18 cellular contexts compared by ENCODE assay signal in genomic region chr10:100287756-100288155, GRCh38. TPM values are rescaled to one million over a fixed set of nuclear protein-coding genes. Genes with fewer than 3 reads are reported as not detected.
DNase-seq lines count a peak whose midpoint lies in the region; TF ChIP-seq lines count a peak whose summit lies in the region.
"Had no signal": no experiment of that assay in that cellular context is flagged by ENCODE, and none has a peak within 500 bp of the region (broad histone marks: within the 10 kb centered on the region; RNA-seq: fewer than 3 reads in every experiment).

No MANE protein-coding gene starts in this region.

- no peak for TF ChIP-seq POLR2A in breast epithelium (IDR thresholded peaks at IDR 0.05)

- H3K4me3 Mint-ChIP-seq in MCF 10A (ENCODE audit: unreplicated experiment) (peak overlapping the region; percentile 96), immature natural killer cell (peak overlapping the region; percentile 42 to 100 (median 98)), type B pancreatic cell (peak overlapping the region; percentile 53)
- H3K4me3 Mint-ChIP-seq in activated T-helper 1 cell treated with anti-CD3 and anti-CD28 coated beads, Interleukin-12 subunit alpha, Interleukin-12 subunit beta, Interleukin-2, Interleukin-4 antibody, amounts not matched to agents 30 ng/mL and 10 ng/mL and 1 ng/mL, durations not matched to agents 14 hours and 24 hours and 36 hours, result peak overlapping the region; percentile 63

- TF ChIP-seq CTCF in MCF 10A (IDR thresholded peaks at IDR 0.05; ENCODE audit: unreplicated experiment) (no peak), breast epithelium (IDR thresholded peaks at IDR 0.05) (no peak), type B pancreatic cell (conservative IDR thresholded peaks at IDR 0.05) (no peak)

- peaks cover 6 to 7% of the 10 kb centered on the region in 2 donors for H3K4me1 ChIP-seq in breast epithelium

- CTCF ChIA-PET in MCF 10A (lab: Yijun Ruan, JAX), result interaction anchor here (0.7 to 1.1 kb wide), 2 partner anchors 18 to 50 kb away, joined by 3 to 4 read pairs; no protein-coding TSS in a partner anchor

- H3K27me3 Mint-ChIP-seq in MCF 10A (ENCODE audit: insufficient read depth, unreplicated experiment), result no peaks in the 10 kb centered on the region
- peaks cover 9% of the 10 kb centered on the region for H3K27me3 Mint-ChIP-seq in activated T-helper 1 cell treated with anti-CD3 and anti-CD28 coated beads, Interleukin-12 subunit alpha, Interleukin-12 subunit beta, Interleukin-2, Interleukin-4 antibody, amounts not matched to agents 30 ng/mL and 10 ng/mL and 1 ng/mL, durations not matched to agents 14 hours and 24 hours and 36 hours (ENCODE audit: insufficient read depth)
- peaks cover 7 to 13% (median 11%) of the 10 kb centered on the region in 3 donors for H3K27me3 Mint-ChIP-seq in immature natural killer cell (ENCODE audit: low read depth in 3 of 3)
- H3K27me3 Mint-ChIP-seq in type B pancreatic cell, result peaks cover 22% of the 10 kb centered on the region

- no peak overlapping the region for H3K4me3 ChIP-seq in breast epithelium
- H3K4me3 ChIP-seq: lung, right atrium auricular region had no signal

- no peaks in the 10 kb centered on the region for H3K9me3 ChIP-seq in breast epithelium
- H3K9me3 ChIP-seq: ascending aorta, right atrium auricular region had no signal

- intact Hi-C loops in MCF 10A (cut with micrococcal nuclease), result no loop called here
- intact Hi-C loops in breast epithelium (cut with DNase I; ENCODE audit: low total_unique reads), result no loop called here
- intact Hi-C loops in activated T-helper 1 cell treated with anti-CD3 and anti-CD28 coated beads, Interleukin-12 subunit alpha, Interleukin-12 subunit beta, Interleukin-2, Interleukin-4 antibody, amounts not matched to agents 30 ng/mL and 10 ng/mL and 1 ng/mL, durations not matched to agents 14 hours and 24 hours and 36 hours (cut with micrococcal nuclease), result loop anchor here (2.0 to 10.0 kb wide), 2 partner anchors 241 to 553 kb away; partner anchors contain the start of genes COX15, CUTC and NDUFB8

- H3K27ac ChIP-seq in breast epithelium, result no peak overlapping the region

- H3K27ac Mint-ChIP-seq in MCF 10A (ENCODE audit: low read depth, unreplicated experiment) (no peak overlapping the region), immature natural killer cell (peak overlapping the region in 4 of 6 donors; percentile 16 to 94 (median 74)), type B pancreatic cell (no peak overlapping the region)
- peak overlapping the region; percentile 24 for H3K27ac Mint-ChIP-seq in activated T-helper 1 cell treated with anti-CD3 and anti-CD28 coated beads, Interleukin-12 subunit alpha, Interleukin-12 subunit beta, Interleukin-2, Interleukin-4 antibody, amounts not matched to agents 30 ng/mL and 10 ng/mL and 1 ng/mL, durations not matched to agents 14 hours and 24 hours and 36 hours

- H3K27me3 ChIP-seq in breast epithelium, result no peaks in the 10 kb centered on the region
- H3K27me3 ChIP-seq: ascending aorta, right atrium auricular region had no signal

- POLR2A ChIA-PET in MCF 10A (lab: Yijun Ruan, JAX), result interaction anchor here (0.6 to 2.8 kb wide), 4 partner anchors 21 to 667 kb away, joined by 3 to 20 read pairs (median 6); partner anchors contain the start of genes SCD and SLC25A28

- BruUV-seq in MCF 10A (replicated peaks; lab: Mats Ljungman, UMichigan), result no TSS peak

- H3K36me3 Mint-ChIP-seq in MCF 10A (ENCODE audit: insufficient read depth, unreplicated experiment), result peaks cover 27% of the 10 kb centered on the region
- H3K36me3 Mint-ChIP-seq in activated T-helper 1 cell treated with anti-CD3 and anti-CD28 coated beads, Interleukin-12 subunit alpha, Interleukin-12 subunit beta, Interleukin-2, Interleukin-4 antibody, amounts not matched to agents 30 ng/mL and 10 ng/mL and 1 ng/mL, durations not matched to agents 14 hours and 24 hours and 36 hours (ENCODE audit: low read depth), result peaks cover 12% of the 10 kb centered on the region
- H3K36me3 Mint-ChIP-seq in immature natural killer cell, result no peaks in the 10 kb centered on the region
- H3K36me3 Mint-ChIP-seq in type B pancreatic cell, result no peaks in the 10 kb centered on the region

- peaks cover 25% of the 10 kb centered on the region for H3K4me1 Mint-ChIP-seq in MCF 10A (ENCODE audit: insufficient read depth, unreplicated experiment)
- H3K4me1 Mint-ChIP-seq in activated T-helper 1 cell treated with anti-CD3 and anti-CD28 coated beads, Interleukin-12 subunit alpha, Interleukin-12 subunit beta, Interleukin-2, Interleukin-4 antibody, amounts not matched to agents 30 ng/mL and 10 ng/mL and 1 ng/mL, durations not matched to agents 14 hours and 24 hours and 36 hours (ENCODE audit: low read depth), result peaks cover 28% of the 10 kb centered on the region
- H3K4me1 Mint-ChIP-seq in immature natural killer cell, result peaks cover 31 to 33% of the 10 kb centered on the region in 2 donors
- H3K4me1 Mint-ChIP-seq in type B pancreatic cell (ENCODE audit: unreplicated experiment), result peaks cover 18% of the 10 kb centered on the region

- DNase-seq in MCF 10A (ENCODE audit: unreplicated experiment) (no peak), breast epithelium (ENCODE audit: low spot score in 2 of 2) (no peak), immature natural killer cell (no peak), type B pancreatic cell (ENCODE audit: extremely low spot score, unreplicated experiment) (no peak), AML-193 (lab: John Stamatoyannopoulos, UW) (no peak), DMS153 treated with DMSO at 0.1 percent for 48 hours (lab: John Stamatoyannopoulos, UW; ENCODE audit: unreplicated experiment) (no peak), NCI-H2227 (lab: John Stamatoyannopoulos, UW; ENCODE audit: unreplicated experiment) (no peak)
- no peak for DNase-seq in activated T-helper 1 cell treated with anti-CD3 and anti-CD28 coated beads, Interleukin-12 subunit alpha, Interleukin-12 subunit beta, Interleukin-2, Interleukin-4 antibody, amounts not matched to agents 30 ng/mL and 10 ng/mL and 1 ng/mL, durations not matched to agents 14 hours and 24 hours and 36 hours (ENCODE audit: low spot score)
- DNase-seq: activated CD4-positive, CD25-positive, alpha-beta regulatory T cell; cortex of kidney; H9; NCI-H1417; NCI-H226; NK-92 treated with Interleukin-12 subunit alpha and Interleukin-12 subunit beta, amount 100 ng/mL, for 24 hours had no signal

- no peaks in the 10 kb centered on the region for H3K36me3 ChIP-seq in breast epithelium

- H3K9me3 Mint-ChIP-seq in MCF 10A (ENCODE audit: unreplicated experiment) (no peaks in the 10 kb centered on the region), immature natural killer cell (no peaks in the 10 kb centered on the region), type B pancreatic cell (no peaks in the 10 kb centered on the region)
- no peaks in the 10 kb centered on the region for H3K9me3 Mint-ChIP-seq in activated T-helper 1 cell treated with anti-CD3 and anti-CD28 coated beads, Interleukin-12 subunit alpha, Interleukin-12 subunit beta, Interleukin-2, Interleukin-4 antibody, amounts not matched to agents 30 ng/mL and 10 ng/mL and 1 ng/mL, durations not matched to agents 14 hours and 24 hours and 36 hours
- H3K9me3 Mint-ChIP-seq: H9 had no signal

RNA-seq across cellular contexts. Expression of gene BLOC1S2, which starts 1.3 kb away (rescaled TPM):
- 86.7 and 98.4 TPM in 2 replicates for total RNA-seq in MCF 10A (2022)
- 10 to 100 TPM; 25.9 to 28.0 (median 26.5) TPM for total RNA-seq in breast epithelium
- total RNA-seq in activated T-helper 1 cell treated with anti-CD3 and anti-CD28 coated beads, Interleukin-12 subunit alpha, Interleukin-12 subunit beta, Interleukin-2, Interleukin-4 antibody, amounts not matched to agents 30 ng/mL and 10 ng/mL and 1 ng/mL, durations not matched to agents 14 hours and 24 hours and 36 hours, result 65.7 and 66.5 TPM in 2 replicates
- 10 to 100 TPM; 67.3 to 79.8 (median 79.8) TPM for polyA plus RNA-seq in immature natural killer cell
- total RNA-seq in type B pancreatic cell (ENCODE audit: low replicate concordance), result 39.5 and 59.3 TPM in 2 replicates

RNA-seq across cellular contexts. Expression of gene CWF19L1, which starts 20.3 kb away (rescaled TPM):
- total RNA-seq in MCF 10A (2022), result 21.7 and 24.4 TPM in 2 replicates
- 10 to 100 TPM; 22.6 to 31.2 (median 25.2) TPM for total RNA-seq in breast epithelium
- total RNA-seq in activated T-helper 1 cell treated with anti-CD3 and anti-CD28 coated beads, Interleukin-12 subunit alpha, Interleukin-12 subunit beta, Interleukin-2, Interleukin-4 antibody, amounts not matched to agents 30 ng/mL and 10 ng/mL and 1 ng/mL, durations not matched to agents 14 hours and 24 hours and 36 hours, result 37.3 and 42.6 TPM in 2 replicates
- 10 to 100 TPM; 18.4 to 38.4 (median 32.5) TPM for polyA plus RNA-seq in immature natural killer cell
- total RNA-seq in type B pancreatic cell (ENCODE audit: low replicate concordance), result 18.4 and 25.1 TPM in 2 replicates

RNA-seq across cellular contexts. Expression of gene PKD2L1, which starts 42.3 kb away (rescaled TPM):
- total RNA-seq in MCF 10A (2022), result not detected in 2 replicates
- total RNA-seq in breast epithelium, result 1 to 10 TPM in 1 of 3 donors, under 1 TPM in 1, not detected in 1; 0.32 to 1.5 TPM
- total RNA-seq in activated T-helper 1 cell treated with anti-CD3 and anti-CD28 coated beads, Interleukin-12 subunit alpha, Interleukin-12 subunit beta, Interleukin-2, Interleukin-4 antibody, amounts not matched to agents 30 ng/mL and 10 ng/mL and 1 ng/mL, durations not matched to agents 14 hours and 24 hours and 36 hours, result not detected in 2 replicates
- not detected for polyA plus RNA-seq in immature natural killer cell
- total RNA-seq in type B pancreatic cell (ENCODE audit: low replicate concordance), result 0.26 TPM in 1 of 2 replicates, not detected in the other
- total RNA-seq: ascending aorta, HT-29, right atrium auricular region had no signal

RNA-seq across cellular contexts. Expression of gene CHUK, which starts 58.4 kb away (rescaled TPM):
- total RNA-seq in MCF 10A (2022) (17.2 and 18.2 TPM in 2 replicates), breast epithelium (10 to 100 TPM; 19.7 to 26.6 (median 23.7) TPM), type B pancreatic cell (ENCODE audit: low replicate concordance) (18.5 and 20.1 TPM in 2 replicates)
- 38.3 and 43.6 TPM in 2 replicates for total RNA-seq in activated T-helper 1 cell treated with anti-CD3 and anti-CD28 coated beads, Interleukin-12 subunit alpha, Interleukin-12 subunit beta, Interleukin-2, Interleukin-4 antibody, amounts not matched to agents 30 ng/mL and 10 ng/mL and 1 ng/mL, durations not matched to agents 14 hours and 24 hours and 36 hours
- polyA plus RNA-seq in immature natural killer cell, result 10 to 100 TPM in 2 of 3 donors, 1 to 10 TPM in 1; 8.0 to 19.0 (median 15.0) TPM

RNA-seq across cellular contexts. Expression of gene SCD, which starts 59.3 kb away (rescaled TPM):
- 101 and 179 TPM in 2 replicates for total RNA-seq in MCF 10A (2022)
- total RNA-seq in breast epithelium, result 100 to 1,000 TPM in 2 of 3 donors, 10 to 100 TPM in 1; 72.8 to 461 (median 112) TPM
- total RNA-seq in activated T-helper 1 cell treated with anti-CD3 and anti-CD28 coated beads, Interleukin-12 subunit alpha, Interleukin-12 subunit beta, Interleukin-2, Interleukin-4 antibody, amounts not matched to agents 30 ng/mL and 10 ng/mL and 1 ng/mL, durations not matched to agents 14 hours and 24 hours and 36 hours, result 194 TPM in 2 replicates
- polyA plus RNA-seq in immature natural killer cell, result 1 to 10 TPM; 3.8 to 5.5 (median 4.5) TPM
- 242 and 255 TPM in 2 replicates for total RNA-seq in type B pancreatic cell (ENCODE audit: low replicate concordance)

Comparison
In these comparisons a context has a peak if more than half of its experiments do, and no peak if none do; other contexts are left out.
1. H3K27ac Mint-ChIP-seq: peak in activated T-helper 1 cell treated with anti-CD3 and anti-CD28 coated beads, Interleukin-12 subunit alpha, Interleukin-12 subunit beta, Interleukin-2, Interleukin-4 antibody, amounts not matched to agents 30 ng/mL and 10 ng/mL and 1 ng/mL, durations not matched to agents 14 hours and 24 hours and 36 hours (single experiment) and immature natural killer cell (4 of 6); none in MCF 10A (single experiment) and type B pancreatic cell (single experiment).
2. Peak in every context shown above with its lines, with median percentiles within 50 percentile points of each other: H3K4me3 Mint-ChIP-seq.